In the genomic region with DNA sequence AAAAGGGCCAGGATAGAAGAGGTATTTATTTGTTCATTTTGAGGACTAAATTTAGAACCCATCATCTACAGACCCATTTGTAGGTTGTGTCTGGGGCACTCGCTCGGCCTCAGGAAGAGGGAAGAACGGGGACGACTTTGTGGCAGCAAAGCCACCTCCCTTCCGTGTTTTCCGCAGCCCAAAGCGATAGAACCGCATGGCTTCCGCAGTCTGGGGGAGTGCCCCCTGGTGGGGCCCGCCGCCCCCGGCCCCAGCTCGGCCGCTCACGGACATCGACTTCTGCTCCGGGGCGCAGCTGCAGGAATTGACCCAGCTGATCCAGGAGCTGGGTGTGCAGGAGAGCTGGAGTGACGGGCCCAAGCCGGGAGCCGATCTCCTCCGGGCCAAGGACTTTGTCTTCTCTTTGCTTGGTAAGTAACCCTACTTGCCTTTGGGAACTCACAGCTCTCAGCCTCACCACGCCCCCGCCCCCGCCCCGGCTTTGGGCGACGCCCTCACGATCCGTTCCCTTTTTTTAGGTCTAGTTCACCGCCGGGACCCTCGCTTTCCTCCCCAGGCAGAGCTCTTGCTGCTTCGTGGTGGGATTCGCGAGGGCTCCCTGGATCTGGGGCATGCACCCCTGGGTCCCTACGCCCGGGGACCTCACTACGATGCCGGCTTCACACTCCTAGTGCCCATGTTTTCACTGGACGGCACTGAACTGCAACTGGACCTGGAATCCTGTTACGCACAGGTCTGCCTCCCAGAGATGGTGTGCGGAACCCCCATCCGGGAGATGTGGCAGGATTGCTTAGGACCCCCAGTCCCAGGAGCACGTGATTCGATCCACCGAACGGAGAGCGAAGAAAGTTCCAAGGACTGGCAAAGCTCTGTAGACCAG, we compare ENCODE assay signal across 8 cellular contexts. TPM values are rescaled to one million over a fixed set of nuclear protein-coding genes. Genes with fewer than 3 reads are reported as not detected.
DNase-seq lines count a peak whose midpoint lies in the region; ATAC-seq, FAIRE-seq and TF ChIP-seq lines count a peak whose summit lies in the region.

No MANE protein-coding gene starts in this region.

- H3K9ac ChIP-seq in skeletal muscle satellite cell (ENCODE audit: low read depth, low read length), result no peak overlapping the region

- peak overlapping the region; percentile 92 for H3K4me3 Mint-ChIP-seq in activated naive CD4-positive, alpha-beta T cell treated with anti-CD3 and anti-CD28 coated beads for 36 hours

- peaks cover 43% of the 10 kb centered on the region for H3K4me1 Mint-ChIP-seq in activated naive CD4-positive, alpha-beta T cell treated with anti-CD3 and anti-CD28 coated beads for 36 hours (ENCODE audit: low read depth)

- H3K4me3 ChIP-seq in right atrium auricular region, result peak overlapping the region; percentile 37 to 60
- peak overlapping the region; percentile 61 for H3K4me3 ChIP-seq in skeletal muscle satellite cell (ENCODE audit: low read length)

- H3K36me3 ChIP-seq in right atrium auricular region (no peaks in the 10 kb centered on the region), skeletal muscle satellite cell (ENCODE audit: insufficient read depth, low read length) (no peaks in the 10 kb centered on the region)

- intact Hi-C loops in activated naive CD4-positive, alpha-beta T cell treated with anti-CD3 and anti-CD28 coated beads for 36 hours (cut with micrococcal nuclease), result loop anchor here (1.0 to 5.0 kb wide), 13 partner anchors 19 to 406 kb away; partner anchors contain the start of genes EIF5A, ELP5, FXR2 and POLR2A

- TF ChIP-seq POLR2A in H54 (IDR thresholded peaks at IDR 0.05; ENCODE audit: low read depth, low read length), result no peak

- H3K4me1 ChIP-seq in right atrium auricular region, result peaks cover 0 to 56% of the 10 kb centered on the region in 2 donors
- peaks cover 37% of the 10 kb centered on the region for H3K4me1 ChIP-seq in skeletal muscle satellite cell (ENCODE audit: control insufficient read depth, insufficient read depth, low read length)

- peak; percentile 65 for DNase-seq in RWPE1 (ENCODE audit: low spot score)
- DNase-seq in activated naive CD4-positive, alpha-beta T cell treated with anti-CD3 and anti-CD28 coated beads for 36 hours, result peak; percentile 66
- DNase-seq in right atrium auricular region (ENCODE audit: low spot score), result no peak
- no peak for DNase-seq in D721Med (ENCODE audit: insufficient read length, low spot score)
- DNase-seq in H54 (ENCODE audit: insufficient read length, low spot score), result no peak

- peak overlapping the region; percentile 90 for H3K4me2 ChIP-seq in skeletal muscle satellite cell (ENCODE audit: low read length)

- H3K27ac ChIP-seq in RWPE1, result peak overlapping the region; percentile 92
- H3K27ac ChIP-seq in right atrium auricular region, result peak overlapping the region; percentile 83 to 85

- H3K9me3 ChIP-seq in right atrium auricular region (no peaks in the 10 kb centered on the region), skeletal muscle satellite cell (replicated peaks; ENCODE audit: low read length) (no peaks in the 10 kb centered on the region)

- H3K36me3 Mint-ChIP-seq in activated naive CD4-positive, alpha-beta T cell treated with anti-CD3 and anti-CD28 coated beads for 36 hours (ENCODE audit: low read depth), result no peaks in the 10 kb centered on the region

- POLR2A ChIA-PET in RWPE1 (lab: Yijun Ruan, JAX; ENCODE audit: low non-redundant PET), result interaction anchor here (0.7 to 1.8 kb wide), 4 partner anchors 32 to 125 kb away, joined by 3 to 7 read pairs (median 3); partner anchors contain the start of genes PLSCR3, POLR2A and TMEM256

- peaks cover 19% of the 10 kb centered on the region for H3K27me3 Mint-ChIP-seq in activated naive CD4-positive, alpha-beta T cell treated with anti-CD3 and anti-CD28 coated beads for 36 hours (ENCODE audit: low read depth)

- H3K9me3 Mint-ChIP-seq in activated naive CD4-positive, alpha-beta T cell treated with anti-CD3 and anti-CD28 coated beads for 36 hours, result no peaks in the 10 kb centered on the region

- peak overlapping the region; percentile 91 for H3K27ac Mint-ChIP-seq in activated naive CD4-positive, alpha-beta T cell treated with anti-CD3 and anti-CD28 coated beads for 36 hours

- FAIRE-seq in D721Med (lab: Jason Lieb, UNC), result no peak
- no peak for FAIRE-seq in H54 (lab: Jason Lieb, UNC)

- H3K27me3 ChIP-seq in right atrium auricular region (peaks cover 0 to 9% of the 10 kb centered on the region in 2 donors), skeletal muscle satellite cell (ENCODE audit: control insufficient read depth, insufficient read depth, low read length) (peaks cover 9% of the 10 kb centered on the region)

- TF ChIP-seq CTCF in RWPE1 (conservative IDR thresholded peaks at IDR 0.05; ENCODE audit: low read depth) (peak; percentile 23; the same call in 1 of the 2 replicates), right atrium auricular region (IDR thresholded peaks at IDR 0.05) (peak in 1 of 2 donors; percentile 35), D721Med (IDR thresholded peaks at IDR 0.05; ENCODE audit: insufficient read depth, missing control alignments) (no peak)

- CTCF ChIA-PET in RWPE1 (lab: Yijun Ruan, JAX), result interaction anchor here (0.6 to 4.3 kb wide), 17 partner anchors 26 to 175 kb away, joined by 3 to 28 read pairs (median 5); partner anchors contain the start of genes PLSCR3, SENP3, TMEM256 and TNFSF13
- CTCF ChIA-PET in activated naive CD4-positive, alpha-beta T cell treated with anti-CD3 and anti-CD28 coated beads for 36 hours (lab: Charles Lee), result interaction anchor here (0.7 to 5.3 kb wide), 20 partner anchors 9 to 251 kb away, joined by 3 to 34 read pairs (median 6); partner anchors contain the start of genes ACAP1, CHRNB1, POLR2A and SENP3

- ATAC-seq in GM18867 (IDR thresholded peaks at IDR 0.05; ENCODE audit: unreplicated experiment) (peak; percentile 23), HG03095 (IDR thresholded peaks at IDR 0.05; ENCODE audit: unreplicated experiment) (peak; percentile 23)

RNA-seq across cellular contexts. Expression of gene TMEM102, which starts 0.7 kb away (rescaled TPM):
- 1 to 10 TPM; 3.3 to 3.5 TPM for total RNA-seq in activated naive CD4-positive, alpha-beta T cell treated with anti-CD3 and anti-CD28 coated beads for 36 hours
- total RNA-seq in right atrium auricular region, result 1 to 10 TPM; 3.7 to 5.6 TPM
- total RNA-seq in skeletal muscle satellite cell (2012; rRNA removed), result 1.0 and 1.7 TPM in 2 replicates

RNA-seq across cellular contexts. Expression of gene FGF11, which starts 3.4 kb away (rescaled TPM):
- 1 to 10 TPM; 1.3 to 1.6 TPM for total RNA-seq in activated naive CD4-positive, alpha-beta T cell treated with anti-CD3 and anti-CD28 coated beads for 36 hours
- total RNA-seq in right atrium auricular region, result 10 to 100 TPM; 18.6 to 20.9 TPM
- 0.25 and 2.4 TPM in 2 replicates for total RNA-seq in skeletal muscle satellite cell (2012; rRNA removed)

RNA-seq across cellular contexts. Expression of gene SPEM3, which starts 7.3 kb away (rescaled TPM):
- not detected for total RNA-seq in activated naive CD4-positive, alpha-beta T cell treated with anti-CD3 and anti-CD28 coated beads for 36 hours
- total RNA-seq in right atrium auricular region, result not detected
- total RNA-seq in skeletal muscle satellite cell (2012; rRNA removed), result not detected in 2 replicates

RNA-seq across cellular contexts. Expression of gene CHRNB1, which starts 8.9 kb away (rescaled TPM):
- total RNA-seq in activated naive CD4-positive, alpha-beta T cell treated with anti-CD3 and anti-CD28 coated beads for 36 hours, result 1 to 10 TPM; 5.1 to 5.9 TPM
- 10 to 100 TPM; 15.8 to 19.0 TPM for total RNA-seq in right atrium auricular region
- total RNA-seq in skeletal muscle satellite cell (2012; rRNA removed), result 2.3 and 7.2 TPM in 2 replicates

RNA-seq across cellular contexts. Expression of gene SPEM2, which starts 10.5 kb away (rescaled TPM):
- total RNA-seq in activated naive CD4-positive, alpha-beta T cell treated with anti-CD3 and anti-CD28 coated beads for 36 hours, result not detected
- total RNA-seq in right atrium auricular region, result not detected
- not detected in 2 replicates for total RNA-seq in skeletal muscle satellite cell (2012; rRNA removed)

Comparison
In these comparisons a context has a peak if more than half of its experiments do, and no peak if none do; other contexts are left out.
1. DNase-seq: peak in RWPE1 (single experiment) and activated naive CD4-positive, alpha-beta T cell treated with anti-CD3 and anti-CD28 coated beads for 36 hours (single experiment); none in right atrium auricular region (single experiment), D721Med (single experiment) and H54 (single experiment).
2. RNA of gene FGF11, which starts 3.4 kb away (total RNA-seq): 18.6 to 20.9 TPM in right atrium auricular region; 1.3 to 1.6 TPM in activated naive CD4-positive, alpha-beta T cell treated with anti-CD3 and anti-CD28 coated beads for 36 hours; every median in the first group is over 4 times any median in the second.